9 cellular contexts compared by ENCODE assay signal in the genomic region with DNA sequence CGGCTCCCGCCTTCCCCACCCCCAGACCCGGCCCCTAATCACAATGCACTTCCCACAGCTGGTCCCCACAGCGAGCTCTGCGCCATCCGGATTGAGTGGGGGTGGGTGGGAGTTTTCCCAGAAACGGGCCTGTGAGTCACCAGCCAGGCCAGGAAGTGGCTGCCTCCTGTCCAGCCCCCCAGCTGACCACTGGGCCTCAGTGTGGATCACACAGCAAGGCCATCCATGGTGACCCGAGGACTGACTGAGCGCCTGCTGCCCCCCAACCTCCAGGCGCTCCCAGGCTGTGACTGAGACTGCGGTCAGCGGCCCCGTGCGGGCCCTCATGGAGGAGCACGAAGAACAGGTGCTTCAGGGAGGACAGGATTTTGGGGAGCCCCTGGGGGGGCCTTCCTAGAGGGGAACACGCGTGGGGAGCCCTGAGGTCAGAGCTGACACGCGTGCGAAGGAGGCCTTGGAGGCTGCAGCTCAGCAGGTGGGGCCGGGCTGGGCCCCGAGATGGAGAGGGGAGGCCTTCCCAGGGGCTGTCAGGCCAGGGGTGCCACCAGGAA. TPM values are rescaled to one million over a fixed set of nuclear protein-coding genes. Genes with fewer than 3 reads are reported as not detected.
DNase-seq lines count a peak whose midpoint lies in the region; ATAC-seq and TF ChIP-seq lines count a peak whose summit lies in the region.
"Had no signal": no experiment of that assay in that cellular context is flagged by ENCODE, and none has a peak within 500 bp of the region (broad histone marks: within the 10 kb centered on the region; RNA-seq: fewer than 3 reads in every experiment).

No MANE protein-coding gene starts in this region.

- H2BK12ac ChIP-seq in neuronal stem cell (ENCODE audit: low read length) = peak overlapping the region; percentile 67

- H2BK15ac ChIP-seq in neuronal stem cell (ENCODE audit: low read length) = peak overlapping the region; percentile 83

- no peaks in the 10 kb centered on the region for H3K36me3 ChIP-seq in neuronal stem cell (replicated peaks in 1 of 2; ENCODE audit: control insufficient read depth in 2 of 2, insufficient read depth in 2 of 2, low read length in 2 of 2)

- peaks cover 0 to 2% (median 0%) of the 10 kb centered on the region in 3 experiments for H3K27me3 ChIP-seq in neuronal stem cell (ENCODE audit: control insufficient read depth in 3 of 3, insufficient read depth in 3 of 3, low read depth in 1 of 3, low read length in 3 of 3)

- H3K9ac ChIP-seq in neuronal stem cell (ENCODE audit: low read depth, low read length, poor library complexity) = no peak overlapping the region

- no peak overlapping the region for H3K27ac ChIP-seq in neuronal stem cell (replicated peaks; ENCODE audit: low read length)

- peak overlapping the region; percentile 94 for H2BK5ac ChIP-seq in neuronal stem cell (ENCODE audit: low read length)

- H3K9me3 ChIP-seq in neuronal stem cell (replicated peaks in 1 of 2; ENCODE audit: control insufficient read depth in 2 of 2, insufficient read depth in 1 of 2, low read depth in 1 of 2, low read length in 2 of 2) = no peaks in the 10 kb centered on the region

- peak overlapping the region; percentile 55 for H3K23ac ChIP-seq in neuronal stem cell (ENCODE audit: low read depth, low read length, poor library complexity)

- H3K4ac ChIP-seq in neuronal stem cell (ENCODE audit: low read length) = peak overlapping the region; percentile 66

- H3K4me2 ChIP-seq in neuronal stem cell (ENCODE audit: insufficient read depth, low read length, poor library complexity, severe bottlenecking) = no peak overlapping the region

- no peak overlapping the region for H3K14ac ChIP-seq in neuronal stem cell (ENCODE audit: low read length)

- DNase-seq in AG08395 (ENCODE audit: low spot score) (peak; percentile 59), fibroblast of peridontal ligament (ENCODE audit: extremely low read depth) (peak; percentile 54), neuronal stem cell (ENCODE audit: low spot score) (no peak)

- H3K4me1 ChIP-seq in neuronal stem cell (ENCODE audit: control insufficient read depth in 2 of 2, insufficient read depth in 1 of 2, low read depth in 1 of 2, low read length in 2 of 2) = peaks cover 16 to 53% of the 10 kb centered on the region in 2 donors

- H2BK120ac ChIP-seq in neuronal stem cell (ENCODE audit: low read depth, low read length) = peak overlapping the region; percentile 76

- WGBS in neuronal stem cell (ENCODE audit: extremely low coverage in 2 of 2, insufficient read length in 2 of 2, insufficient replicate concordance in 1 of 2), 2 donors = no CpG with 5 or more reads among the region's 22 CpGs

- ATAC-seq in HG03432 (IDR thresholded peaks at IDR 0.05; ENCODE audit: unreplicated experiment) (no peak), HG02759 (IDR thresholded peaks at IDR 0.05; ENCODE audit: unreplicated experiment) (no peak), HG02938 (IDR thresholded peaks at IDR 0.05; ENCODE audit: unreplicated experiment) (no peak), HG02981 (IDR thresholded peaks at IDR 0.05; ENCODE audit: unreplicated experiment) (no peak)
- ATAC-seq: activated CD4-positive, CD25-positive, alpha-beta regulatory T cell treated with anti-CD3 and anti-CD28 coated beads, Interleukin-2, amount 50 U/mL, for 24 hours had no signal

- H2AFZ ChIP-seq in neuronal stem cell (ENCODE audit: low read length) = peak overlapping the region; percentile 85

- H3K4me3 ChIP-seq in neuronal stem cell (ENCODE audit: low read length in 2 of 2) = no peak overlapping the region

- H3K18ac ChIP-seq in neuronal stem cell (ENCODE audit: low read length) = peak overlapping the region; percentile 82

- H2AK5ac ChIP-seq in neuronal stem cell (ENCODE audit: low read depth, low read length) = peak overlapping the region; percentile 95

- no peak overlapping the region for H4K91ac ChIP-seq in neuronal stem cell (ENCODE audit: low read depth, low read length, poor library complexity)

- peaks cover 2% of the 10 kb centered on the region for H3K79me1 ChIP-seq in neuronal stem cell (ENCODE audit: low read depth, low read length)

- peak overlapping the region; percentile 65 for H4K8ac ChIP-seq in neuronal stem cell (ENCODE audit: low read depth, low read length)

TF ChIP-seq in PFSK-1, 5 proteins besides CTCF, POLR2A, EP300 and RAD21:
- TF ChIP-seq FOXP2 (optimal IDR thresholded peaks at IDR 0.05; ENCODE audit: borderline replicate concordance, extremely low read depth, extremely low read length, insufficient read depth) = no peak
- TF ChIP-seq, protein P1, sequence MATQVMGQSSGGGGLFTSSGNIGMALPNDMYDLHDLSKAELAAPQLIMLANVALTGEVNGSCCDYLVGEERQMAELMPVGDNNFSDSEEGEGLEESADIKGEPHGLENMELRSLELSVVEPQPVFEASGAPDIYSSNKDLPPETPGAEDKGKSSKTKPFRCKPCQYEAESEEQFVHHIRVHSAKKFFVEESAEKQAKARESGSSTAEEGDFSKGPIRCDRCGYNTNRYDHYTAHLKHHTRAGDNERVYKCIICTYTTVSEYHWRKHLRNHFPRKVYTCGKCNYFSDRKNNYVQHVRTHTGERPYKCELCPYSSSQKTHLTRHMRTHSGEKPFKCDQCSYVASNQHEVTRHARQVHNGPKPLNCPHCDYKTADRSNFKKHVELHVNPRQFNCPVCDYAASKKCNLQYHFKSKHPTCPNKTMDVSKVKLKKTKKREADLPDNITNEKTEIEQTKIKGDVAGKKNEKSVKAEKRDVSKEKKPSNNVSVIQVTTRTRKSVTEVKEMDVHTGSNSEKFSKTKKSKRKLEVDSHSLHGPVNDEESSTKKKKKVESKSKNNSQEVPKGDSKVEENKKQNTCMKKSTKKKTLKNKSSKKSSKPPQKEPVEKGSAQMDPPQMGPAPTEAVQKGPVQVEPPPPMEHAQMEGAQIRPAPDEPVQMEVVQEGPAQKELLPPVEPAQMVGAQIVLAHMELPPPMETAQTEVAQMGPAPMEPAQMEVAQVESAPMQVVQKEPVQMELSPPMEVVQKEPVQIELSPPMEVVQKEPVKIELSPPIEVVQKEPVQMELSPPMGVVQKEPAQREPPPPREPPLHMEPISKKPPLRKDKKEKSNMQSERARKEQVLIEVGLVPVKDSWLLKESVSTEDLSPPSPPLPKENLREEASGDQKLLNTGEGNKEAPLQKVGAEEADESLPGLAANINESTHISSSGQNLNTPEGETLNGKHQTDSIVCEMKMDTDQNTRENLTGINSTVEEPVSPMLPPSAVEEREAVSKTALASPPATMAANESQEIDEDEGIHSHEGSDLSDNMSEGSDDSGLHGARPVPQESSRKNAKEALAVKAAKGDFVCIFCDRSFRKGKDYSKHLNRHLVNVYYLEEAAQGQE (IDR thresholded peaks at IDR 0.05; ENCODE audit: insufficient read depth in 1 of 2, low read depth in 2 of 2, low read length in 2 of 2) = peak in 1 of 2 experiments; percentile 72; a peak in 2 of 4 replicates
- TF ChIP-seq SIN3A (IDR thresholded peaks at IDR 0.05; ENCODE audit: borderline replicate concordance, insufficient read depth, low read length) = peak; percentile 60; the same call in 1 of the 2 replicates
- TF ChIP-seq POLR2AphosphoS5 (IDR thresholded peaks at IDR 0.05; ENCODE audit: low read depth, low read length) = peak; percentile 71
- TF ChIP-seq TAF1 (IDR thresholded peaks at IDR 0.05; ENCODE audit: borderline replicate concordance, insufficient read depth, low read length) = peak; percentile 47; the same call in 1 of the 2 replicates

RNA-seq across cellular contexts. Expression of a gene that starts 48.3 kb away (rescaled TPM):
- polyA plus RNA-seq in PFSK-1 (2012; ENCODE audit: insufficient read length, low read depth) = 294 TPM
- 33.1 TPM for polyA plus RNA-seq in neuronal stem cell (2013, experiment 1 of 2)
- polyA plus RNA-seq in neuronal stem cell (2013, experiment 2 of 2) = 32.0 TPM
